Comparison of ENCODE assay signal across 18 cellular contexts in genomic region chr3:50430186-50430585, GRCh38.
DNase-seq lines count a peak whose midpoint lies in the region; ATAC-seq and TF ChIP-seq lines count a peak whose summit lies in the region.
"Had no signal": no experiment of that assay in that cellular context is flagged by ENCODE, and none has a peak within 500 bp of the region (broad histone marks: within the 10 kb centered on the region; RNA-seq: fewer than 3 reads in every experiment).

No MANE protein-coding gene starts in this region.

- no peak for TF ChIP-seq CTCF in Calu3 (IDR thresholded peaks at IDR 0.05; ENCODE audit: unreplicated experiment)

- no peaks in the 10 kb centered on the region for H3K36me3 ChIP-seq in NT2/D1 (ENCODE audit: insufficient read depth, insufficient read length, low read length)
- H3K36me3 ChIP-seq: BLaER1 treated with 17β-estradiol and CSF1 and Interleukin-3, amounts not matched to agents 10 nM and 100 nM had no signal

- peak; percentile 78 for ATAC-seq in effector memory CD8-positive, alpha-beta T cell (replicated peaks)
- peak; percentile 85 to 87 for ATAC-seq in natural killer cell treated with Interleukin-12 subunit alpha and Interleukin-12 subunit beta and Interleukin-15 and Interleukin-18, amount 100 ng/mL, for 72 hours
- ATAC-seq: Panc1 had no signal

- peaks cover 9% of the 10 kb centered on the region for H3K36me3 Mint-ChIP-seq in effector memory CD8-positive, alpha-beta T cell (ENCODE audit: insufficient read depth)
- H3K36me3 Mint-ChIP-seq in natural killer cell treated with Interleukin-12 subunit alpha and Interleukin-12 subunit beta and Interleukin-15 and Interleukin-18, amount 100 ng/mL, for 72 hours: no peaks in the 10 kb centered on the region
- no peaks in the 10 kb centered on the region for H3K36me3 Mint-ChIP-seq in Calu3 (ENCODE audit: insufficient read depth, unreplicated experiment)
- H3K36me3 Mint-ChIP-seq: CD4-positive, alpha-beta memory T cell; IgD-negative memory B cell had no signal

- H3K4me1 Mint-ChIP-seq in effector memory CD8-positive, alpha-beta T cell (ENCODE audit: low read depth in 2 of 2): peaks cover 61 to 65% of the 10 kb centered on the region in 2 donors
- H3K4me1 Mint-ChIP-seq in natural killer cell treated with Interleukin-12 subunit alpha and Interleukin-12 subunit beta and Interleukin-15 and Interleukin-18, amount 100 ng/mL, for 72 hours (ENCODE audit: low read depth in 2 of 2): peaks cover 48 to 63% of the 10 kb centered on the region in 2 donors
- H3K4me1 Mint-ChIP-seq in Calu3 (ENCODE audit: low read depth, unreplicated experiment): peaks cover 11% of the 10 kb centered on the region

- H3K9me3 Mint-ChIP-seq in effector memory CD8-positive, alpha-beta T cell: no peaks in the 10 kb centered on the region
- no peaks in the 10 kb centered on the region for H3K9me3 Mint-ChIP-seq in natural killer cell treated with Interleukin-12 subunit alpha and Interleukin-12 subunit beta and Interleukin-15 and Interleukin-18, amount 100 ng/mL, for 72 hours
- no peaks in the 10 kb centered on the region for H3K9me3 Mint-ChIP-seq in Calu3 (ENCODE audit: low read depth, unreplicated experiment)
- H3K9me3 Mint-ChIP-seq: CD4-positive, alpha-beta memory T cell; IgD-negative memory B cell had no signal

- intact Hi-C loops in Calu3 (cut with micrococcal nuclease; ENCODE audit: unreplicated experiment): no loop called here

- peaks cover 20% of the 10 kb centered on the region for H3K4me1 ChIP-seq in NT2/D1 (ENCODE audit: insufficient read depth, insufficient read length)

- H3K9ac ChIP-seq in NT2/D1 (ENCODE audit: insufficient read length, low read depth): peak overlapping the region; percentile 6
- H3K9ac ChIP-seq: BLaER1 treated with 17β-estradiol and CSF1 and Interleukin-3, amounts not matched to agents 10 nM and 100 nM had no signal

- no peak overlapping the region for H3K4me3 ChIP-seq in NT2/D1 (ENCODE audit: insufficient read length, low read depth)
- H3K4me3 ChIP-seq: BLaER1 treated with 17β-estradiol and CSF1 and Interleukin-3, amounts not matched to agents 10 nM and 100 nM had no signal

- H3K4me3 Mint-ChIP-seq in effector memory CD8-positive, alpha-beta T cell: peak overlapping the region; percentile 69 to 79
- H3K4me3 Mint-ChIP-seq in natural killer cell treated with Interleukin-12 subunit alpha and Interleukin-12 subunit beta and Interleukin-15 and Interleukin-18, amount 100 ng/mL, for 72 hours: peak overlapping the region; percentile 82
- H3K4me3 Mint-ChIP-seq in Calu3 (ENCODE audit: low read depth, unreplicated experiment): no peak overlapping the region

- H3K9me3 ChIP-seq in NT2/D1 (ENCODE audit: insufficient read depth, low read length): no peaks in the 10 kb centered on the region
- H3K9me3 ChIP-seq: BLaER1 treated with 17β-estradiol and CSF1 and Interleukin-3, amounts not matched to agents 10 nM and 100 nM had no signal

- no peaks in the 10 kb centered on the region for H3K27me3 ChIP-seq in NT2/D1 (ENCODE audit: insufficient read depth, insufficient read length)
- H3K27me3 ChIP-seq: BLaER1 treated with 17β-estradiol and CSF1 and Interleukin-3, amounts not matched to agents 10 nM and 100 nM had no signal

- peak; percentile 50 for DNase-seq in NK-92 treated with Interleukin-12 subunit alpha and Interleukin-12 subunit beta, amount 100 ng/mL, for 24 hours (lab: John Stamatoyannopoulos, UW)
- no peak for DNase-seq in NK-92 (lab: John Stamatoyannopoulos, UW; ENCODE audit: unreplicated experiment)
- DNase-seq in NT2/D1 (ENCODE audit: low read depth, low spot score): no peak
- DNase-seq in effector memory CD8-positive, alpha-beta T cell: peak; percentile 33 to 39 (median 33)
- DNase-seq in natural killer cell treated with Interleukin-12 subunit alpha and Interleukin-12 subunit beta and Interleukin-15 and Interleukin-18, amount 100 ng/mL, for 72 hours (ENCODE audit: low spot score): peak; percentile 69
- DNase-seq in NCI-H526 (lab: John Stamatoyannopoulos, UW): no peak
- DNase-seq in cerebellum (ENCODE audit: low spot score): no peak
- DNase-seq in Calu3: no peak
- DNase-seq: 8988T; CD4-positive, alpha-beta memory T cell; NCI-H1417 treated with DMSO at 0.1 percent for 48 hours; NCI-H187; NCI-H446; NCI-H526 treated with DMSO at 0.1 percent for 48 hours; SIG-M5 had no signal

- peak overlapping the region; percentile 64 to 88 for H3K27ac Mint-ChIP-seq in effector memory CD8-positive, alpha-beta T cell
- H3K27ac Mint-ChIP-seq in natural killer cell treated with Interleukin-12 subunit alpha and Interleukin-12 subunit beta and Interleukin-15 and Interleukin-18, amount 100 ng/mL, for 72 hours: peak overlapping the region; percentile 39 to 76
- H3K27ac Mint-ChIP-seq in Calu3 (ENCODE audit: unreplicated experiment): no peak overlapping the region
- H3K27ac Mint-ChIP-seq: IgD-negative memory B cell had no signal

- CTCF ChIA-PET in Calu3 (lab: Charles Lee): no interaction called here

- BruUV-seq in Calu3 (replicated peaks; lab: Mats Ljungman, UMichigan): no TSS peak

- no peaks in the 10 kb centered on the region for H3K27me3 Mint-ChIP-seq in effector memory CD8-positive, alpha-beta T cell
- H3K27me3 Mint-ChIP-seq in natural killer cell treated with Interleukin-12 subunit alpha and Interleukin-12 subunit beta and Interleukin-15 and Interleukin-18, amount 100 ng/mL, for 72 hours: no peaks in the 10 kb centered on the region
- peaks cover 71% of the 10 kb centered on the region for H3K27me3 Mint-ChIP-seq in Calu3 (ENCODE audit: unreplicated experiment)
- H3K27me3 Mint-ChIP-seq: CD4-positive, alpha-beta memory T cell had no signal

Comparison
In these comparisons a context has a peak if more than half of its experiments do, and no peak if none do; other contexts are left out.
1. DNase-seq: peak in NK-92 treated with Interleukin-12 subunit alpha and Interleukin-12 subunit beta, amount 100 ng/mL, for 24 hours (single experiment), effector memory CD8-positive, alpha-beta T cell (3 of 3) and natural killer cell treated with Interleukin-12 subunit alpha and Interleukin-12 subunit beta and Interleukin-15 and Interleukin-18, amount 100 ng/mL, for 72 hours (single experiment); none in NK-92 (single experiment), NT2/D1 (single experiment), NCI-H526 (0 of 2), cerebellum (single experiment) and Calu3 (single experiment).